23 cellular contexts compared by ENCODE assay signal in genomic region chr14:99556134-99556791, GRCh38. TPM values are rescaled to one million over a fixed set of nuclear protein-coding genes. Genes with fewer than 3 reads are reported as not detected.
A peak's percentile ranks its signal among the peaks of the same experiment; 100 is the strongest.
DNase-seq lines count a peak whose midpoint lies in the region; ATAC-seq and TF ChIP-seq lines count a peak whose summit lies in the region.
"Had no signal": no experiment of that assay in that cellular context is flagged by ENCODE, and none has a peak within 500 bp of the region (broad histone marks: within the 10 kb centered on the region; RNA-seq: fewer than 3 reads in every experiment).

No MANE protein-coding gene starts in this region.

- no peak for TF ChIP-seq EP300 in gastroesophageal sphincter (IDR thresholded peaks at IDR 0.05)

- H3K9me3 ChIP-seq in Panc1 (ENCODE audit: control insufficient read depth, insufficient read depth, low read depth, low read length) (no peaks in the 10 kb centered on the region), gastroesophageal sphincter (no peaks in the 10 kb centered on the region), stomach smooth muscle (ENCODE audit: control insufficient read depth in 2 of 2, low read length in 2 of 2) (no peaks in the 10 kb centered on the region)
- H3K9me3 ChIP-seq: A549, BE2C, HAP-1, SK-N-SH had no signal

- intact Hi-C loops in Panc1 (cut with micrococcal nuclease; ENCODE audit: unreplicated experiment), result no loop called here

- TF ChIP-seq POLR2A in gastroesophageal sphincter (IDR thresholded peaks at IDR 0.05), result no peak

- POLR2A ChIA-PET in Panc1 (lab: Charles Lee), result no interaction called here
- POLR2A ChIA-PET in WTC11 (lab: Charles Lee), result no interaction called here

- in situ Hi-C loops in Panc1 (cut with HindIII; ENCODE audit: low pct_unique_long_range_greater_than_20kb, low sequenced_read_pairs), result no loop called here

- H3K27me3 ChIP-seq in Panc1 (ENCODE audit: control insufficient read depth, insufficient read depth, low read length) (no peaks in the 10 kb centered on the region), gastroesophageal sphincter (no peaks in the 10 kb centered on the region), stomach smooth muscle (ENCODE audit: control insufficient read depth in 1 of 2, insufficient read depth in 2 of 2, low read length in 2 of 2) (no peaks in the 10 kb centered on the region)
- H3K27me3 ChIP-seq: BE2C had no signal

- CTCF ChIA-PET in Panc1 (lab: Charles Lee), result no interaction called here
- CTCF ChIA-PET in WTC11 (lab: Charles Lee), result interaction anchor here (0.9 kb wide), 1 partner anchor 32 kb away, joined by 3 read pairs; no protein-coding TSS in a partner anchor

- peak overlapping the region; percentile 27 for H3K27ac Mint-ChIP-seq in neural crest cell (ENCODE audit: unreplicated experiment)
- H3K27ac Mint-ChIP-seq in WTC11, result no peak overlapping the region
- H3K27ac Mint-ChIP-seq: CD4-positive, CD25-positive, alpha-beta regulatory T cell; GM23338 had no signal

- H3K4me3 ChIP-seq in Panc1 (ENCODE audit: low read depth in 2 of 2, low read length in 2 of 2) (no peak overlapping the region), gastroesophageal sphincter (no peak overlapping the region), stomach smooth muscle (ENCODE audit: low read length in 2 of 2) (no peak overlapping the region)
- H3K4me3 ChIP-seq: A549, GM23338, HAP-1 had no signal

- DNase-seq in Panc1 (ENCODE audit: low read depth, low spot score) (no peak), neural crest cell (ENCODE audit: low read depth, low spot score) (no peak), WTC11 (ENCODE audit: low spot score) (no peak), DMS79 treated with DMSO at 0.1 percent for 48 hours (lab: John Stamatoyannopoulos, UW) (no peak), AML-193 (lab: John Stamatoyannopoulos, UW) (no peak)
- DNase-seq: BE2C; CD4-positive, CD25-positive, alpha-beta regulatory T cell; COR-L47; DMS 273 treated with DMSO at 0.1 percent for 48 hours; Kasumi-1; NCI-H1417; NCI-H1694 treated with DMSO at 0.1 percent for 48 hours; NCI-H2107; NCI-H446 treated with DMSO at 0.1 percent for 48 hours; NCI-H526 treated with DMSO at 0.1 percent for 48 hours; OCI-M1; SHP77 treated with DMSO at 0.1 percent for 48 hours; SK-N-SH had no signal

- H3K4me1 Mint-ChIP-seq in neural crest cell (peaks cover 6% of the 10 kb centered on the region), WTC11 (peaks cover 12% of the 10 kb centered on the region)

- WGBS in gastroesophageal sphincter (ENCODE audit: low coverage in 1 of 2), 2 donors, result 91% methylated on average over 6 to 7 of the region's 10 CpGs

- H3K36me3 ChIP-seq in Panc1 (ENCODE audit: control insufficient read depth, insufficient read depth, low read length) (no peaks in the 10 kb centered on the region), gastroesophageal sphincter (no peaks in the 10 kb centered on the region), stomach smooth muscle (ENCODE audit: control insufficient read depth in 2 of 2, insufficient read depth in 2 of 2, low read length in 2 of 2) (no peaks in the 10 kb centered on the region)
- H3K36me3 ChIP-seq: HAP-1 had no signal

- no peak for TF ChIP-seq CTCF in Panc1 (IDR thresholded peaks at IDR 0.05)
- no peak for TF ChIP-seq CTCF in gastroesophageal sphincter (IDR thresholded peaks at IDR 0.05)
- TF ChIP-seq CTCF in neural crest cell (conservative IDR thresholded peaks at IDR 0.05), result no peak
- TF ChIP-seq CTCF in WTC11 (IDR thresholded peaks at IDR 0.05), result no peak

- no peak for ATAC-seq in Panc1
- ATAC-seq in gastroesophageal sphincter, result no peak
- ATAC-seq in WTC11, result no peak
- ATAC-seq: A549, GM23338 had no signal

- H3K9me3 Mint-ChIP-seq in neural crest cell, result no peaks in the 10 kb centered on the region
- peaks cover 4% of the 10 kb centered on the region; the same call in 1 of the 2 replicates for H3K9me3 Mint-ChIP-seq in WTC11
- H3K9me3 Mint-ChIP-seq: CD4-positive, CD25-positive, alpha-beta regulatory T cell had no signal

- 0 out of 2 replicates have a peak overlapping the region, but pooled peaks have one; percentile 29 for H3K27ac ChIP-seq in Panc1 (ENCODE audit: low read length)
- H3K27ac ChIP-seq in gastroesophageal sphincter, result peak overlapping the region in 3 of 4 donors; percentile 68 to 86 (median 85)
- H3K27ac ChIP-seq in stomach smooth muscle (ENCODE audit: low read length), result peak overlapping the region; percentile 92

- H3K27me3 Mint-ChIP-seq in neural crest cell (ENCODE audit: low read depth) (no peaks in the 10 kb centered on the region), WTC11 (ENCODE audit: low read depth) (no peaks in the 10 kb centered on the region)

- H3K9ac ChIP-seq in stomach smooth muscle (ENCODE audit: low read length in 2 of 2), result no peak overlapping the region
- H3K9ac ChIP-seq: SK-N-SH had no signal

- no TSS peak for BruUV-seq in Panc1 (replicated peaks; lab: Mats Ljungman, UMichigan)

- H3K4me1 ChIP-seq in Panc1 (ENCODE audit: control insufficient read depth, insufficient read depth, low read length), result peaks cover 47% of the 10 kb centered on the region
- peaks cover 4 to 80% (median 41%) of the 10 kb centered on the region in 3 donors for H3K4me1 ChIP-seq in gastroesophageal sphincter
- H3K4me1 ChIP-seq in stomach smooth muscle (ENCODE audit: control insufficient read depth, insufficient read depth, low read length), result peaks cover 69% of the 10 kb centered on the region
- H3K4me1 ChIP-seq: HAP-1 had no signal

- no peak overlapping the region for H3K4me3 Mint-ChIP-seq in neural crest cell
- H3K4me3 Mint-ChIP-seq in WTC11, result no peak overlapping the region
- H3K4me3 Mint-ChIP-seq: CD4-positive, CD25-positive, alpha-beta regulatory T cell; GM23338 had no signal

- H3K36me3 Mint-ChIP-seq in neural crest cell (ENCODE audit: low read depth) (no peaks in the 10 kb centered on the region), WTC11 (no peaks in the 10 kb centered on the region; the same call in 1 of the 2 replicates)
- H3K36me3 Mint-ChIP-seq: CD4-positive, CD25-positive, alpha-beta regulatory T cell had no signal

TF ChIP-seq in WTC11, 78 proteins besides CTCF, POLR2A, EP300 and RAD21:
- TF ChIP-seq, protein P1, sequence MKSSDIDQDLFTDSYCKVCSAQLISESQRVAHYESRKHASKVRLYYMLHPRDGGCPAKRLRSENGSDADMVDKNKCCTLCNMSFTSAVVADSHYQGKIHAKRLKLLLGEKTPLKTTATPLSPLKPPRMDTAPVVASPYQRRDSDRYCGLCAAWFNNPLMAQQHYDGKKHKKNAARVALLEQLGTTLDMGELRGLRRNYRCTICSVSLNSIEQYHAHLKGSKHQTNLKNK (CRISPR knock-in tag; IDR thresholded peaks at IDR 0.05), result no peak
- TF ChIP-seq, protein P2, sequence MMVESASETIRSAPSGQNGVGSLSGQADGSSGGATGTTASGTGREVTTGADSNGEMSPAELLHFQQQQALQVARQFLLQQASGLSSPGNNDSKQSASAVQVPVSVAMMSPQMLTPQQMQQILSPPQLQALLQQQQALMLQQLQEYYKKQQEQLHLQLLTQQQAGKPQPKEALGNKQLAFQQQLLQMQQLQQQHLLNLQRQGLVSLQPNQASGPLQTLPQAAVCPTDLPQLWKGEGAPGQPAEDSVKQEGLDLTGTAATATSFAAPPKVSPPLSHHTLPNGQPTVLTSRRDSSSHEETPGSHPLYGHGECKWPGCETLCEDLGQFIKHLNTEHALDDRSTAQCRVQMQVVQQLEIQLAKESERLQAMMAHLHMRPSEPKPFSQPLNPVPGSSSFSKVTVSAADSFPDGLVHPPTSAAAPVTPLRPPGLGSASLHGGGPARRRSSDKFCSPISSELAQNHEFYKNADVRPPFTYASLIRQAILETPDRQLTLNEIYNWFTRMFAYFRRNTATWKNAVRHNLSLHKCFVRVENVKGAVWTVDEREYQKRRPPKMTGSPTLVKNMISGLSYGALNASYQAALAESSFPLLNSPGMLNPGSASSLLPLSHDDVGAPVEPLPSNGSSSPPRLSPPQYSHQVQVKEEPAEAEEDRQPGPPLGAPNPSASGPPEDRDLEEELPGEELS (CRISPR knock-in tag; IDR thresholded peaks at IDR 0.05), result no peak
- no peak for TF ChIP-seq RELA (CRISPR knock-in tag; IDR thresholded peaks at IDR 0.05; ENCODE audit: borderline replicate concordance)
- TF ChIP-seq, protein P3, sequence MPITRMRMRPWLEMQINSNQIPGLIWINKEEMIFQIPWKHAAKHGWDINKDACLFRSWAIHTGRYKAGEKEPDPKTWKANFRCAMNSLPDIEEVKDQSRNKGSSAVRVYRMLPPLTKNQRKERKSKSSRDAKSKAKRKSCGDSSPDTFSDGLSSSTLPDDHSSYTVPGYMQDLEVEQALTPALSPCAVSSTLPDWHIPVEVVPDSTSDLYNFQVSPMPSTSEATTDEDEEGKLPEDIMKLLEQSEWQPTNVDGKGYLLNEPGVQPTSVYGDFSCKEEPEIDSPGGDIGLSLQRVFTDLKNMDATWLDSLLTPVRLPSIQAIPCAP (CRISPR knock-in tag; IDR thresholded peaks at IDR 0.05), result no peak

RNA-seq across cellular contexts. Expression of gene CCDC85C, which starts 47.7 kb away (rescaled TPM):
- total RNA-seq in Panc1 (2021; ENCODE audit: unreplicated experiment), result 96.6 TPM
- 64.9 TPM for polyA plus RNA-seq in Panc1 (2012; ENCODE audit: insufficient read length)
- total RNA-seq in gastroesophageal sphincter, result 10 to 100 TPM; 14.0 to 58.2 (median 25.0) TPM
- 31.4 and 32.3 TPM in 2 replicates for total RNA-seq in neural crest cell
- 28.7 to 35.8 TPM (median 30.4 TPM) in 3 replicates for total RNA-seq in WTC11 (2021)

Comparison
In these comparisons a context has a peak if more than half of its experiments do, and no peak if none do; other contexts are left out.
1. H3K27ac ChIP-seq: peak in every context shown above with its lines; median percentile 92 in stomach smooth muscle; 85 in gastroesophageal sphincter; 29 in Panc1.